ENCODE assay signal across 24 cellular contexts in genomic region chr6:55199239-55199638, GRCh38. TPM values are rescaled to one million over a fixed set of nuclear protein-coding genes. Genes with fewer than 3 reads are reported as not detected.
A peak's percentile ranks its signal among the peaks of the same experiment; 100 is the strongest.
DNase-seq lines count a peak whose midpoint lies in the region; ATAC-seq, FAIRE-seq and TF ChIP-seq lines count a peak whose summit lies in the region.
"Had no signal": no experiment of that assay in that cellular context is flagged by ENCODE, and none has a peak within 500 bp of the region (broad histone marks: within the 10 kb centered on the region; RNA-seq: fewer than 3 reads in every experiment).

No MANE protein-coding gene starts in this region.

- H3K23ac ChIP-seq in H1 (ENCODE audit: insufficient read length) (no peak overlapping the region), neuronal stem cell (ENCODE audit: low read depth, low read length, poor library complexity) (no peak overlapping the region)

- no peak for FAIRE-seq in A549 (lab: Jason Lieb, UNC)
- no peak for FAIRE-seq in H1 (lab: Jason Lieb, UNC)
- FAIRE-seq: GM12891, GM18507 had no signal

- no peak for TF ChIP-seq EP300 in A549 (IDR thresholded peaks at IDR 0.05)
- TF ChIP-seq EP300 in H1 (IDR thresholded peaks at IDR 0.05; ENCODE audit: borderline replicate concordance in 1 of 2, low read depth in 2 of 2, low read length in 2 of 2), result no peak

- H3K27me3 ChIP-seq in HUES64 (ENCODE audit: insufficient read depth, low read length), result no peaks in the 10 kb centered on the region
- no peaks in the 10 kb centered on the region for H3K27me3 ChIP-seq in H1 (replicated peaks in 1 of 4; ENCODE audit: control insufficient read depth in 3 of 4, extremely low read depth in 1 of 4, insufficient read depth in 3 of 4, low read length in 3 of 4)
- H3K27me3 ChIP-seq in neuronal stem cell (ENCODE audit: control insufficient read depth in 3 of 3, insufficient read depth in 3 of 3, low read depth in 1 of 3, low read length in 3 of 3), result no peaks in the 10 kb centered on the region

- H2BK5ac ChIP-seq in H1 (ENCODE audit: low read depth, low read length) (no peak overlapping the region), neuronal stem cell (ENCODE audit: low read length) (no peak overlapping the region)

- ATAC-seq in A549, result no peak
- no peak for ATAC-seq in Right ventricle myocardium superior (ENCODE audit: poor library complexity)

- no peak overlapping the region for H2AK5ac ChIP-seq in H1 (ENCODE audit: low read depth, low read length)
- H2AK5ac ChIP-seq in neuronal stem cell (ENCODE audit: low read depth, low read length), result no peak overlapping the region

- POLR2A ChIA-PET in A549 (lab: Yijun Ruan, JAX), result no interaction called here
- POLR2A ChIA-PET in H1 (lab: Charles Lee; ENCODE audit: partially characterized antibody), result no interaction called here

- H3K9ac ChIP-seq in HUES64 (ENCODE audit: low read depth, low read length), result no peak overlapping the region
- no peak overlapping the region for H3K9ac ChIP-seq in H1 (replicated peaks in 1 of 4; ENCODE audit: extremely low read depth in 1 of 4, low read depth in 3 of 4, low read length in 3 of 4)
- H3K9ac ChIP-seq in neuronal stem cell (ENCODE audit: low read depth, low read length, poor library complexity), result no peak overlapping the region

- H3K79me2 ChIP-seq in H1 (ENCODE audit: control insufficient read depth in 1 of 2, insufficient read depth in 2 of 2, low read length in 2 of 2), result no peaks in the 10 kb centered on the region

- H3K36me3 Mint-ChIP-seq in activated naive CD8-positive, alpha-beta T cell treated with anti-CD3 and anti-CD28 coated beads for 36 hours, result no peaks in the 10 kb centered on the region
- H3K36me3 Mint-ChIP-seq: CD4-positive, alpha-beta memory T cell had no signal

- peaks cover 6% of the 10 kb centered on the region; the same call in 1 of the 2 replicates for H3K23me2 ChIP-seq in H1 (ENCODE audit: low read depth, low read length)

- no peak overlapping the region for H3K4ac ChIP-seq in H1 (replicated peaks; ENCODE audit: insufficient read length, low read depth, low read length)
- H3K4ac ChIP-seq in neuronal stem cell (ENCODE audit: low read length), result no peak overlapping the region

- no peak for TF ChIP-seq POLR2A in A549 (IDR thresholded peaks at IDR 0.05; ENCODE audit: low read length)
- TF ChIP-seq POLR2A in H1 (IDR thresholded peaks at IDR 0.05; ENCODE audit: control extremely low read depth in 1 of 2, low read depth in 2 of 2, low read length in 2 of 2), result no peak

- TF ChIP-seq RAD21 in A549 (conservative IDR thresholded peaks at IDR 0.05 in 1 of 2, IDR thresholded peaks at IDR 0.05 in 1 of 2), result no peak
- no peak for TF ChIP-seq RAD21 in H1 (IDR thresholded peaks at IDR 0.05 in 1 of 2, conservative IDR thresholded peaks at IDR 0.05 in 1 of 2; ENCODE audit: low read depth in 2 of 2, low read length in 2 of 2)

- H3K9me3 Mint-ChIP-seq in activated naive CD8-positive, alpha-beta T cell treated with anti-CD3 and anti-CD28 coated beads for 36 hours, result no peaks in the 10 kb centered on the region

- H3K4me3 ChIP-seq in A549 (no peak overlapping the region), HUES64 (ENCODE audit: low read length) (no peak overlapping the region), H1 (ENCODE audit: extremely low read depth in 1 of 4, insufficient read depth in 2 of 4, low read depth in 3 of 4, low read length in 4 of 4) (no peak overlapping the region), neuronal stem cell (ENCODE audit: low read length in 2 of 2) (no peak overlapping the region)

- no peak overlapping the region for H2BK15ac ChIP-seq in H1 (ENCODE audit: low read length)
- H2BK15ac ChIP-seq in neuronal stem cell (ENCODE audit: low read length), result no peak overlapping the region

- H4K8ac ChIP-seq in H1 (ENCODE audit: extremely low read depth, insufficient read depth, low read length), result no peak overlapping the region
- no peak overlapping the region for H4K8ac ChIP-seq in neuronal stem cell (ENCODE audit: low read depth, low read length)

- H2BK120ac ChIP-seq in H1 (replicated peaks; ENCODE audit: low read depth, low read length), result no peak overlapping the region
- H2BK120ac ChIP-seq in neuronal stem cell (ENCODE audit: low read depth, low read length), result no peak overlapping the region

- H3K4me1 ChIP-seq in A549 (no peaks in the 10 kb centered on the region), HUES64 (ENCODE audit: insufficient read depth, low read length) (peaks cover 13% of the 10 kb centered on the region), H1 (replicated peaks in 1 of 4; ENCODE audit: control insufficient read depth in 3 of 4, insufficient read depth in 4 of 4, low read length in 3 of 4) (no peaks in the 10 kb centered on the region), neuronal stem cell (ENCODE audit: control insufficient read depth in 2 of 2, insufficient read depth in 1 of 2, low read depth in 1 of 2, low read length in 2 of 2) (no peaks in the 10 kb centered on the region)

- no peak overlapping the region for H3K4me2 ChIP-seq in A549
- no peak overlapping the region for H3K4me2 ChIP-seq in H1 (ENCODE audit: insufficient read depth in 1 of 2, low read depth in 2 of 2, low read length in 2 of 2)
- no peak overlapping the region for H3K4me2 ChIP-seq in neuronal stem cell (ENCODE audit: insufficient read depth, low read length, poor library complexity, severe bottlenecking)

- no peak overlapping the region for H3K4me3 Mint-ChIP-seq in activated naive CD8-positive, alpha-beta T cell treated with anti-CD3 and anti-CD28 coated beads for 36 hours
- H3K4me3 Mint-ChIP-seq: CD4-positive, alpha-beta memory T cell had no signal

- H3K4me1 Mint-ChIP-seq in activated naive CD8-positive, alpha-beta T cell treated with anti-CD3 and anti-CD28 coated beads for 36 hours, result no peaks in the 10 kb centered on the region
- H3K4me1 Mint-ChIP-seq: CD4-positive, alpha-beta memory T cell had no signal

- H2AFZ ChIP-seq in H1 (ENCODE audit: low read length) (no peak overlapping the region), neuronal stem cell (ENCODE audit: low read length) (peak overlapping the region; percentile 61)

- intact Hi-C loops in Right ventricle myocardium superior (cut with DNase I), result no loop called here

- H4K91ac ChIP-seq in H1 (replicated peaks; ENCODE audit: insufficient read length, low read length) (no peak overlapping the region), neuronal stem cell (ENCODE audit: low read depth, low read length, poor library complexity) (no peak overlapping the region)

- H3K79me1 ChIP-seq in H1 (ENCODE audit: low read depth, low read length) (no peaks in the 10 kb centered on the region), neuronal stem cell (ENCODE audit: low read depth, low read length) (no peaks in the 10 kb centered on the region)

- H3K27ac ChIP-seq in A549, result no peak overlapping the region
- peak overlapping the region; percentile 20; the same call in 1 of the 2 replicates for H3K27ac ChIP-seq in HUES64 (ENCODE audit: low read depth, low read length)
- no peak overlapping the region for H3K27ac ChIP-seq in H1 (ENCODE audit: low read depth, low read length)
- no peak overlapping the region for H3K27ac ChIP-seq in neuronal stem cell (replicated peaks; ENCODE audit: low read length)

- H3K9me3 ChIP-seq in A549, result no peaks in the 10 kb centered on the region
- no peaks in the 10 kb centered on the region for H3K9me3 ChIP-seq in HUES64 (ENCODE audit: insufficient read depth, low read depth, low read length)
- no peaks in the 10 kb centered on the region for H3K9me3 ChIP-seq in H1 (ENCODE audit: insufficient read depth in 2 of 2, low read depth in 1 of 2, low read length in 1 of 2)
- H3K9me3 ChIP-seq in neuronal stem cell (replicated peaks in 1 of 2; ENCODE audit: control insufficient read depth in 2 of 2, insufficient read depth in 1 of 2, low read depth in 1 of 2, low read length in 2 of 2), result no peaks in the 10 kb centered on the region

- no peak for TF ChIP-seq CTCF in A549 (IDR thresholded peaks at IDR 0.05)
- TF ChIP-seq CTCF in H1 (IDR thresholded peaks at IDR 0.05; ENCODE audit: control extremely low read depth in 1 of 3, insufficient read depth in 1 of 3, low read depth in 1 of 3, low read length in 3 of 3), result no peak
- TF ChIP-seq CTCF in GM20000 (IDR thresholded peaks at IDR 0.05; ENCODE audit: extremely low read depth, missing control alignments), result no peak

- DNase-seq in A549 (ENCODE audit: low read depth in 1 of 2, low spot score in 1 of 2) (no peak), H1 (ENCODE audit: low read depth in 1 of 2, low spot score in 2 of 2) (no peak), neuronal stem cell (ENCODE audit: low spot score) (no peak), GM20000 (ENCODE audit: low spot score) (no peak), Right ventricle myocardium superior (no peak)
- DNase-seq in activated naive CD8-positive, alpha-beta T cell treated with anti-CD3 and anti-CD28 coated beads for 36 hours, result no peak
- DNase-seq: 8988T; C1 segment of cervical spinal cord; Calu3; CD4-positive, alpha-beta memory T cell; COR-L47; DMS53; DMS79 treated with DMSO at 0.1 percent for 48 hours; GF-D8; GOT3; H7; HCEC 1CT had no signal

- H4K5ac ChIP-seq in H1 (ENCODE audit: insufficient read length, low read depth, low read length), result no peak overlapping the region

- H4K20me1 ChIP-seq in H1 (replicated peaks in 1 of 2; ENCODE audit: control insufficient read depth in 1 of 2, insufficient read depth in 2 of 2, low read length in 2 of 2), result no peaks in the 10 kb centered on the region

- H3K36me3 ChIP-seq in HUES64 (ENCODE audit: insufficient read depth, low read length) (no peaks in the 10 kb centered on the region), H1 (ENCODE audit: control insufficient read depth in 2 of 4, insufficient read depth in 4 of 4, low read length in 3 of 4) (no peaks in the 10 kb centered on the region), neuronal stem cell (replicated peaks in 1 of 2; ENCODE audit: control insufficient read depth in 2 of 2, insufficient read depth in 2 of 2, low read length in 2 of 2) (no peaks in the 10 kb centered on the region)

- no peak overlapping the region for H3K14ac ChIP-seq in H1 (ENCODE audit: insufficient read length)
- H3K14ac ChIP-seq in neuronal stem cell (ENCODE audit: low read length), result no peak overlapping the region

- H2BK12ac ChIP-seq in H1 (ENCODE audit: low read depth, low read length), result no peak overlapping the region
- no peak overlapping the region for H2BK12ac ChIP-seq in neuronal stem cell (ENCODE audit: low read length)

- no peaks in the 10 kb centered on the region for H3K27me3 Mint-ChIP-seq in activated naive CD8-positive, alpha-beta T cell treated with anti-CD3 and anti-CD28 coated beads for 36 hours
- H3K27me3 Mint-ChIP-seq: CD4-positive, alpha-beta memory T cell had no signal

- H3K27ac Mint-ChIP-seq in activated naive CD8-positive, alpha-beta T cell treated with anti-CD3 and anti-CD28 coated beads for 36 hours, result no peak overlapping the region
- H3K27ac Mint-ChIP-seq: CD4-positive, alpha-beta memory T cell had no signal

- CTCF ChIA-PET in A549 (lab: Yijun Ruan, JAX), result interaction anchor here (0.7 kb wide), 1 partner anchor 1120 kb away, joined by 3 read pairs; no protein-coding TSS in a partner anchor
- CTCF ChIA-PET in H1 (lab: Charles Lee; ENCODE audit: partially characterized antibody), result no interaction called here

- no peak overlapping the region for H3K56ac ChIP-seq in H1 (replicated peaks; ENCODE audit: insufficient read length, low read depth, low read length)

- H3K18ac ChIP-seq in H1 (ENCODE audit: extremely low read depth, low read length) (no peak overlapping the region), neuronal stem cell (ENCODE audit: low read length) (no peak overlapping the region)

- H2BK20ac ChIP-seq in H1 (ENCODE audit: low read length), result no peak overlapping the region

RNA-seq across cellular contexts. Expression of gene HCRTR2, which starts 24.9 kb away (rescaled TPM):
- polyA plus RNA-seq in A549 (2011; rRNA removed) (not detected in 2 replicates), A549 (2017; fragmentation: RNase III; extraction: RNeasy Plus Mini Kit Qiagen cat#74134 plus additional on column Dnase treatment) (not detected in 3 replicates), H1 (2011; rRNA removed) (0.08 and 0.23 TPM in 2 replicates)
- not detected in 2 replicates for polyA plus RNA-seq in A549 (2012; cell fraction: cytosol; rRNA removed)
- polyA plus RNA-seq in A549 (2012; cell fraction: nucleus; rRNA removed), result not detected in 2 replicates
- not detected in 2 replicates for polyA minus RNA-seq in A549 (2011; rRNA and poly(A)+ RNA removed)
- polyA plus RNA-seq in HUES64 (2013, experiment 1 of 2), result not detected
- not detected for polyA plus RNA-seq in HUES64 (2013, experiment 2 of 2)
- total RNA-seq in H1 (2021; fragmentation: NEBNext Ultra II Directional; extraction: Animal tissue kit (Norgen Biotek cat#: 25700)), result 0.19 TPM in 1 of 2 replicates, not detected in the other
- polyA plus RNA-seq in H1 (2011; cell fraction: cytosol; rRNA removed), result 0.09 TPM
- polyA plus RNA-seq in H1 (2011; cell fraction: nucleus; rRNA removed), result not detected
- 0.12 to 0.30 TPM in 2 of 4 replicates, not detected in the others for polyA plus RNA-seq in H1 (2012, experiment 1 of 2)
- 0.08 TPM for polyA plus RNA-seq in H1 (2012, experiment 2 of 2)
- 0.22 TPM for polyA plus RNA-seq in H1 (2013, experiment 1 of 2)
- 0.26 TPM for polyA plus RNA-seq in H1 (2013, experiment 2 of 2)
- 0.09 and 0.68 TPM in 2 replicates for polyA minus RNA-seq in H1 (2011; rRNA and poly(A)+ RNA removed)
- not detected for polyA minus RNA-seq in H1 (2011; cell fraction: cytosol; rRNA and poly(A)+ RNA removed)
- polyA minus RNA-seq in H1 (2011; cell fraction: nucleus; rRNA and poly(A)+ RNA removed), result not detected
- not detected for polyA plus RNA-seq in neuronal stem cell (2013, experiment 1 of 2)
- polyA plus RNA-seq in neuronal stem cell (2013, experiment 2 of 2), result 0.01 TPM
- not detected for total RNA-seq in Right ventricle myocardium superior
- total RNA-seq in activated naive CD8-positive, alpha-beta T cell treated with anti-CD3 and anti-CD28 coated beads for 36 hours, result not detected
- total RNA-seq: A673; Calu3; CD4-positive, alpha-beta memory T cell; Daoy; G401 had no signal
- polyA plus RNA-seq: BJ; CD4-positive, alpha-beta memory T cell had no signal

Comparison
In these comparisons a context has a peak if more than half of its experiments do, and no peak if none do; other contexts are left out.
1. Of the 18 proteins assayed by ChIP-seq in both H1 and A549: peak only in H1: none; only in A549: none; in both: MAFK; in neither: 17.